ENCODE assay signal across 1 cellular context in genomic region chr17:82271401-82271800, GRCh38.
TF ChIP-seq lines count a peak whose summit lies in the region.

No MANE protein-coding gene starts in this region.

TF ChIP-seq in WTC11, 78 proteins besides CTCF, POLR2A, EP300 and RAD21 (continued from another document):
- no peak for TF ChIP-seq ZNF317 (CRISPR knock-in tag; IDR thresholded peaks at IDR 0.05; ENCODE audit: borderline replicate concordance, low read depth)
- no peak for TF ChIP-seq RORB (CRISPR knock-in tag; IDR thresholded peaks at IDR 0.05)
- TF ChIP-seq SMAD4 (CRISPR knock-in tag; IDR thresholded peaks at IDR 0.05) = no peak
- TF ChIP-seq FOXP1 (CRISPR knock-in tag; IDR thresholded peaks at IDR 0.05; ENCODE audit: borderline replicate concordance) = no peak
- no peak for TF ChIP-seq FOXJ3 (CRISPR knock-in tag; IDR thresholded peaks at IDR 0.05; ENCODE audit: borderline replicate concordance)
- no peak for TF ChIP-seq AFF4 (CRISPR knock-in tag; IDR thresholded peaks at IDR 0.05; ENCODE audit: borderline replicate concordance)
- no peak for TF ChIP-seq IRF2 (CRISPR knock-in tag; IDR thresholded peaks at IDR 0.05; ENCODE audit: borderline replicate concordance, low read depth)
- TF ChIP-seq E2F4 (CRISPR knock-in tag; IDR thresholded peaks at IDR 0.05; ENCODE audit: borderline replicate concordance, low read depth) = no peak
- no peak for TF ChIP-seq ATF2 (CRISPR knock-in tag; IDR thresholded peaks at IDR 0.05; ENCODE audit: borderline replicate concordance, low read depth)
- TF ChIP-seq AR (CRISPR knock-in tag; IDR thresholded peaks at IDR 0.05) = no peak
- no peak for TF ChIP-seq ATF6 (CRISPR knock-in tag; IDR thresholded peaks at IDR 0.05)
- TF ChIP-seq NFATC4 (CRISPR knock-in tag; IDR thresholded peaks at IDR 0.05) = no peak
- TF ChIP-seq GTF2I (CRISPR knock-in tag; conservative IDR thresholded peaks at IDR 0.05) = no peak
- no peak for TF ChIP-seq ARID4B (CRISPR knock-in tag; IDR thresholded peaks at IDR 0.05; ENCODE audit: borderline replicate concordance)
- TF ChIP-seq MAX (CRISPR knock-in tag; IDR thresholded peaks at IDR 0.05) = no peak
TF ChIP-seq in WTC11: peak in this region for 0.
